22 cellular contexts compared by ENCODE assay signal in genomic region chr9:77744877-77745435, GRCh38.
DNase-seq lines count a peak whose midpoint lies in the region; ATAC-seq, FAIRE-seq and TF ChIP-seq lines count a peak whose summit lies in the region.
"Had no signal": no experiment of that assay in that cellular context is flagged by ENCODE, and none has a peak within 500 bp of the region (broad histone marks: within the 10 kb centered on the region; RNA-seq: fewer than 3 reads in every experiment).

No MANE protein-coding gene starts in this region.

- CTCF ChIA-PET in activated CD4-positive, alpha-beta memory T cell treated with anti-CD3 and anti-CD28 coated beads for 36 hours (lab: Charles Lee) = interaction anchor here (4.3 kb wide), 1 partner anchor 288 kb away, joined by 14 read pairs; no protein-coding TSS in a partner anchor
- CTCF ChIA-PET in activated CD4-positive, alpha-beta memory T cell treated with anti-CD3 and anti-CD28 coated beads, Interleukin-2, amount 10 ng/mL, durations not matched to agents 7 days and 5 days (lab: Charles Lee) = no interaction called here

- peaks cover 35% of the 10 kb centered on the region for H3K4me1 Mint-ChIP-seq in activated CD4-positive, alpha-beta memory T cell treated with anti-CD3 and anti-CD28 coated beads for 36 hours (ENCODE audit: low read depth)
- H3K4me1 Mint-ChIP-seq in activated CD4-positive, alpha-beta memory T cell treated with anti-CD3 and anti-CD28 coated beads, Interleukin-2, amount 10 ng/mL, durations not matched to agents 7 days and 5 days = peaks cover 8% of the 10 kb centered on the region
- H3K4me1 Mint-ChIP-seq: IgD-negative memory B cell had no signal

- peak overlapping the region; percentile 18 for H3K27ac ChIP-seq in rectal smooth muscle tissue (ENCODE audit: low read depth, low read length)
- H3K27ac ChIP-seq: A549, VCaP had no signal

- no peak for ATAC-seq in mucosa of descending colon
- ATAC-seq: A549 had no signal

- H3K36me3 ChIP-seq in rectal smooth muscle tissue (ENCODE audit: control insufficient read depth, insufficient read depth, low read length) = no peaks in the 10 kb centered on the region
- H3K36me3 ChIP-seq in mucosa of descending colon (ENCODE audit: low read depth) = no peaks in the 10 kb centered on the region
- H3K36me3 ChIP-seq: ascending aorta, MG63, transverse colon had no signal

- no peaks in the 10 kb centered on the region for H3K27me3 Mint-ChIP-seq in activated CD4-positive, alpha-beta memory T cell treated with anti-CD3 and anti-CD28 coated beads for 36 hours
- no peaks in the 10 kb centered on the region for H3K27me3 Mint-ChIP-seq in activated CD4-positive, alpha-beta memory T cell treated with anti-CD3 and anti-CD28 coated beads, Interleukin-2, amount 10 ng/mL, durations not matched to agents 7 days and 5 days

- no peaks in the 10 kb centered on the region for H3K9me3 Mint-ChIP-seq in activated CD4-positive, alpha-beta memory T cell treated with anti-CD3 and anti-CD28 coated beads for 36 hours
- H3K9me3 Mint-ChIP-seq in activated CD4-positive, alpha-beta memory T cell treated with anti-CD3 and anti-CD28 coated beads, Interleukin-2, amount 10 ng/mL, durations not matched to agents 7 days and 5 days = no peaks in the 10 kb centered on the region
- H3K9me3 Mint-ChIP-seq: IgD-negative memory B cell had no signal

- H3K9ac ChIP-seq in rectal smooth muscle tissue (ENCODE audit: low read length) = no peak overlapping the region

- no peaks in the 10 kb centered on the region for H3K9me3 ChIP-seq in mucosa of descending colon
- H3K9me3 ChIP-seq: A549, ascending aorta, MG63, transverse colon had no signal

- H3K27ac Mint-ChIP-seq in activated CD4-positive, alpha-beta memory T cell treated with anti-CD3 and anti-CD28 coated beads for 36 hours = peak overlapping the region; percentile 58
- H3K27ac Mint-ChIP-seq in activated CD4-positive, alpha-beta memory T cell treated with anti-CD3 and anti-CD28 coated beads, Interleukin-2, amount 10 ng/mL, durations not matched to agents 7 days and 5 days = no peak overlapping the region
- H3K27ac Mint-ChIP-seq: IgD-negative memory B cell had no signal

- intact Hi-C loops in activated CD4-positive, alpha-beta memory T cell treated with anti-CD3 and anti-CD28 coated beads for 36 hours (cut with micrococcal nuclease) = no loop called here
- intact Hi-C loops in mucosa of descending colon (cut with DNase I, micrococcal nuclease) = no loop called here

- DNase-seq in activated CD4-positive, alpha-beta memory T cell treated with anti-CD3 and anti-CD28 coated beads for 36 hours = no peak
- no peak for DNase-seq in activated CD4-positive, alpha-beta memory T cell treated with anti-CD3 and anti-CD28 coated beads, Interleukin-2, amount 10 ng/mL, durations not matched to agents 7 days and 5 days
- peak; percentile 11 for DNase-seq in NCI-H2227 treated with DMSO at 0.1 percent for 48 hours (lab: John Stamatoyannopoulos, UW)
- no peak for DNase-seq in NCI-H226
- DNase-seq in NCI-H510A (lab: John Stamatoyannopoulos, UW) = no peak
- DNase-seq in mucosa of descending colon = no peak
- DNase-seq: C1 segment of cervical spinal cord, DMS53, GOT3, hippocampal formation, MG63, midbrain, NCI-H146, NCI-H526, SHP77 treated with DMSO at 0.1 percent for 48 hours, transverse colon had no signal

- peaks cover 3% of the 10 kb centered on the region for H3K36me3 Mint-ChIP-seq in activated CD4-positive, alpha-beta memory T cell treated with anti-CD3 and anti-CD28 coated beads for 36 hours
- H3K36me3 Mint-ChIP-seq in activated CD4-positive, alpha-beta memory T cell treated with anti-CD3 and anti-CD28 coated beads, Interleukin-2, amount 10 ng/mL, durations not matched to agents 7 days and 5 days (ENCODE audit: low read depth) = no peaks in the 10 kb centered on the region
- H3K36me3 Mint-ChIP-seq: IgD-negative memory B cell had no signal

- FAIRE-seq in endometrium (lab: Jason Lieb, UNC) = peak; percentile 50
- FAIRE-seq: A549 had no signal

- POLR2A ChIA-PET in activated CD4-positive, alpha-beta memory T cell treated with anti-CD3 and anti-CD28 coated beads for 36 hours (lab: Charles Lee) = no interaction called here
- POLR2A ChIA-PET in activated CD4-positive, alpha-beta memory T cell treated with anti-CD3 and anti-CD28 coated beads, Interleukin-2, amount 10 ng/mL, durations not matched to agents 7 days and 5 days (lab: Charles Lee) = no interaction called here

- TF ChIP-seq CTCF in mucosa of descending colon (IDR thresholded peaks at IDR 0.05) = no peak

- no peak overlapping the region for H3K4me3 ChIP-seq in rectal smooth muscle tissue (ENCODE audit: low read length)
- no peak overlapping the region for H3K4me3 ChIP-seq in mucosa of descending colon
- H3K4me3 ChIP-seq: A549, ascending aorta, MG63, transverse colon had no signal

- no peak overlapping the region for H3K4me3 Mint-ChIP-seq in activated CD4-positive, alpha-beta memory T cell treated with anti-CD3 and anti-CD28 coated beads for 36 hours
- no peak overlapping the region for H3K4me3 Mint-ChIP-seq in activated CD4-positive, alpha-beta memory T cell treated with anti-CD3 and anti-CD28 coated beads, Interleukin-2, amount 10 ng/mL, durations not matched to agents 7 days and 5 days
- H3K4me3 Mint-ChIP-seq: IgD-negative memory B cell had no signal

- no peaks in the 10 kb centered on the region for H3K27me3 ChIP-seq in rectal smooth muscle tissue (ENCODE audit: control insufficient read depth, insufficient read depth, low read length)
- H3K27me3 ChIP-seq: ascending aorta, MG63, transverse colon had no signal

- H3K4me1 ChIP-seq in rectal smooth muscle tissue (ENCODE audit: control insufficient read depth, insufficient read depth, low read length) (peaks cover 22% of the 10 kb centered on the region), mucosa of descending colon (ENCODE audit: low read depth) (no peaks in the 10 kb centered on the region)
